ENCODE assay signal across 10 cellular contexts in genomic region chr15:78263907-78264303, GRCh38. TPM values are rescaled to one million over a fixed set of nuclear protein-coding genes. Genes with fewer than 3 reads are reported as not detected.
DNase-seq lines count a peak whose midpoint lies in the region; ATAC-seq and TF ChIP-seq lines count a peak whose summit lies in the region.
"Had no signal": no experiment of that assay in that cellular context is flagged by ENCODE, and none has a peak within 500 bp of the region (broad histone marks: within the 10 kb centered on the region; RNA-seq: fewer than 3 reads in every experiment).

No MANE protein-coding gene starts in this region.

- peak overlapping the region; percentile 45; the same call in 1 of the 2 replicates for H3K9ac ChIP-seq in HUES48 (ENCODE audit: low read depth, low read length)

- peaks cover 24% of the 10 kb centered on the region for H3K4me1 Mint-ChIP-seq in activated naive CD8-positive, alpha-beta T cell treated with anti-CD3 and anti-CD28 coated beads, Interleukin-2, amount 10 ng/mL, durations not matched to agents 7 days and 5 days
- H3K4me1 Mint-ChIP-seq in stimulated activated memory B cell treated with anti-CD40 and anti-IgM and Interleukin-4, amounts not matched to agents 10 μg/mL and 1 μg/mL and 100 μg/mL, for 72 hours = peaks cover 11% of the 10 kb centered on the region
- peaks cover 2% of the 10 kb centered on the region for H3K4me1 Mint-ChIP-seq in endothelial cell (ENCODE audit: unreplicated experiment)

- H3K27me3 Mint-ChIP-seq in activated naive CD8-positive, alpha-beta T cell treated with anti-CD3 and anti-CD28 coated beads, Interleukin-2, amount 10 ng/mL, durations not matched to agents 7 days and 5 days = no peaks in the 10 kb centered on the region
- H3K27me3 Mint-ChIP-seq in stimulated activated memory B cell treated with anti-CD40 and anti-IgM and Interleukin-4, amounts not matched to agents 10 μg/mL and 1 μg/mL and 100 μg/mL, for 72 hours = no peaks in the 10 kb centered on the region
- H3K27me3 Mint-ChIP-seq in endothelial cell (ENCODE audit: unreplicated experiment) = peaks cover 5% of the 10 kb centered on the region

- intact Hi-C loops in right cardiac atrium (cut with DNase I) = no loop called here

- ATAC-seq in activated naive CD8-positive, alpha-beta T cell treated with anti-CD3 and anti-CD28 coated beads, Interleukin-2, amount 10 ng/mL, durations not matched to agents 7 days and 5 days (ENCODE audit: low read depth) = peak; percentile 3
- peak; percentile 23 to 25 for ATAC-seq in right cardiac atrium
- ATAC-seq in stimulated activated memory B cell treated with anti-CD40 and anti-IgM and Interleukin-4, amounts not matched to agents 10 μg/mL and 1 μg/mL and 100 μg/mL, for 72 hours = peak; percentile 32
- no peak for ATAC-seq in GM21360 (IDR thresholded peaks at IDR 0.05; ENCODE audit: unreplicated experiment)
- ATAC-seq in HG02884 (IDR thresholded peaks at IDR 0.05; ENCODE audit: unreplicated experiment) = no peak

- no peak overlapping the region for H3K27ac ChIP-seq in HUES48 (ENCODE audit: low read depth, low read length)
- H3K27ac ChIP-seq in right cardiac atrium (ENCODE audit: low read length) = peak overlapping the region; percentile 77

- H3K4me3 Mint-ChIP-seq in activated naive CD8-positive, alpha-beta T cell treated with anti-CD3 and anti-CD28 coated beads, Interleukin-2, amount 10 ng/mL, durations not matched to agents 7 days and 5 days = peak overlapping the region; percentile 58
- peak overlapping the region; percentile 38 for H3K4me3 Mint-ChIP-seq in stimulated activated memory B cell treated with anti-CD40 and anti-IgM and Interleukin-4, amounts not matched to agents 10 μg/mL and 1 μg/mL and 100 μg/mL, for 72 hours
- no peak overlapping the region for H3K4me3 Mint-ChIP-seq in endothelial cell (ENCODE audit: unreplicated experiment)

- no peaks in the 10 kb centered on the region for H3K9me3 Mint-ChIP-seq in activated naive CD8-positive, alpha-beta T cell treated with anti-CD3 and anti-CD28 coated beads, Interleukin-2, amount 10 ng/mL, durations not matched to agents 7 days and 5 days
- no peaks in the 10 kb centered on the region for H3K9me3 Mint-ChIP-seq in stimulated activated memory B cell treated with anti-CD40 and anti-IgM and Interleukin-4, amounts not matched to agents 10 μg/mL and 1 μg/mL and 100 μg/mL, for 72 hours
- H3K9me3 Mint-ChIP-seq in endothelial cell (ENCODE audit: unreplicated experiment) = no peaks in the 10 kb centered on the region

- H3K4me3 ChIP-seq in HUES48 (ENCODE audit: low read depth, low read length) = peak overlapping the region; percentile 49
- H3K4me3 ChIP-seq in right cardiac atrium (ENCODE audit: low read length) = peak overlapping the region; percentile 78

- DNase-seq in activated naive CD8-positive, alpha-beta T cell treated with anti-CD3 and anti-CD28 coated beads, Interleukin-2, amount 10 ng/mL, durations not matched to agents 7 days and 5 days = no peak
- DNase-seq in right cardiac atrium = peak; percentile 32 to 65 (median 58)
- no peak for DNase-seq in NCI-H187 treated with DMSO at 0.1 percent for 48 hours (lab: John Stamatoyannopoulos, UW)
- DNase-seq in endothelial cell (ENCODE audit: low spot score) = no peak
- DNase-seq: NCI-H1417 treated with DMSO at 0.1 percent for 48 hours had no signal

- H3K27ac Mint-ChIP-seq in activated naive CD8-positive, alpha-beta T cell treated with anti-CD3 and anti-CD28 coated beads, Interleukin-2, amount 10 ng/mL, durations not matched to agents 7 days and 5 days = peak overlapping the region; percentile 67
- H3K27ac Mint-ChIP-seq in stimulated activated memory B cell treated with anti-CD40 and anti-IgM and Interleukin-4, amounts not matched to agents 10 μg/mL and 1 μg/mL and 100 μg/mL, for 72 hours = no peak overlapping the region
- H3K27ac Mint-ChIP-seq in endothelial cell (ENCODE audit: unreplicated experiment) = no peak overlapping the region

- 83% methylated on average over 23 of the region's 23 CpGs for WGBS in right cardiac atrium

- H3K4me1 ChIP-seq in HUES48 (ENCODE audit: control insufficient read depth, insufficient read depth, low read length) (peaks cover 5% of the 10 kb centered on the region; the same call in 1 of the 2 replicates), right cardiac atrium (ENCODE audit: control insufficient read depth, insufficient read depth, low read length) (peaks cover 3% of the 10 kb centered on the region)

- H3K36me3 Mint-ChIP-seq in activated naive CD8-positive, alpha-beta T cell treated with anti-CD3 and anti-CD28 coated beads, Interleukin-2, amount 10 ng/mL, durations not matched to agents 7 days and 5 days = peaks cover 2% of the 10 kb centered on the region
- no peaks in the 10 kb centered on the region for H3K36me3 Mint-ChIP-seq in stimulated activated memory B cell treated with anti-CD40 and anti-IgM and Interleukin-4, amounts not matched to agents 10 μg/mL and 1 μg/mL and 100 μg/mL, for 72 hours
- H3K36me3 Mint-ChIP-seq in endothelial cell (ENCODE audit: low read depth, unreplicated experiment) = no peaks in the 10 kb centered on the region

- H3K27me3 ChIP-seq in HUES48 (ENCODE audit: control insufficient read depth, insufficient read depth, low read length) = peaks cover 22% of the 10 kb centered on the region
- H3K27me3 ChIP-seq in right cardiac atrium (ENCODE audit: control insufficient read depth, insufficient read depth) = no peaks in the 10 kb centered on the region
- H3K27me3 ChIP-seq: pancreas had no signal

- POLR2A ChIA-PET in activated naive CD8-positive, alpha-beta T cell treated with anti-CD3 and anti-CD28 coated beads, Interleukin-2, amount 10 ng/mL, durations not matched to agents 7 days and 5 days (lab: Charles Lee) = interaction anchor here (0.9 to 3.4 kb wide), 5 partner anchors 12 to 277 kb away, joined by 3 to 33 read pairs (median 4); partner anchors contain the start of genes PSMA4 and SKIC8

- H3K9me3 ChIP-seq in HUES48 (ENCODE audit: control insufficient read depth, insufficient read depth, low read length) (no peaks in the 10 kb centered on the region), right cardiac atrium (ENCODE audit: control insufficient read depth, low read length) (no peaks in the 10 kb centered on the region)
- H3K9me3 ChIP-seq: pancreas had no signal

- TF ChIP-seq CTCF in endothelial cell (IDR thresholded peaks at IDR 0.05; ENCODE audit: unreplicated experiment) = no peak

- no peaks in the 10 kb centered on the region for H3K36me3 ChIP-seq in HUES48 (ENCODE audit: control insufficient read depth, insufficient read depth, low read length)
- H3K36me3 ChIP-seq: pancreas had no signal

RNA-seq across cellular contexts. Expression of gene DNAJA4, which starts 0.5 kb away (rescaled TPM):
- total RNA-seq in activated naive CD8-positive, alpha-beta T cell treated with anti-CD3 and anti-CD28 coated beads, Interleukin-2, amount 10 ng/mL, durations not matched to agents 7 days and 5 days = 10 to 100 TPM; 26.0 to 28.5 TPM
- total RNA-seq in right cardiac atrium = 100 to 1,000 TPM in 3 of 4 donors, 10 to 100 TPM in 1; 74.7 to 170 (median 115) TPM
- 97.5 TPM for polyA plus RNA-seq in right cardiac atrium
- total RNA-seq in endothelial cell (ENCODE audit: unreplicated experiment) = 2.1 TPM

RNA-seq across cellular contexts. Expression of gene ACSBG1, which starts 29.5 kb away (rescaled TPM):
- under 1 TPM in 1 of 2 experiments, not detected in 1; 0.25 TPM for total RNA-seq in activated naive CD8-positive, alpha-beta T cell treated with anti-CD3 and anti-CD28 coated beads, Interleukin-2, amount 10 ng/mL, durations not matched to agents 7 days and 5 days
- total RNA-seq in right cardiac atrium (under 1 TPM in 3 of 4 donors, not detected in 1; 0.35 to 0.51 (median 0.42) TPM), endothelial cell (ENCODE audit: unreplicated experiment) (0.13 TPM)
- 1.1 TPM for polyA plus RNA-seq in right cardiac atrium

RNA-seq across cellular contexts. Expression of gene SKIC8, which starts 35.5 kb away (rescaled TPM):
- total RNA-seq in activated naive CD8-positive, alpha-beta T cell treated with anti-CD3 and anti-CD28 coated beads, Interleukin-2, amount 10 ng/mL, durations not matched to agents 7 days and 5 days = 10 to 100 TPM; 42.4 to 46.4 TPM
- 10 to 100 TPM; 26.8 to 37.1 (median 28.3) TPM for total RNA-seq in right cardiac atrium
- polyA plus RNA-seq in right cardiac atrium = 34.7 TPM
- total RNA-seq in endothelial cell (ENCODE audit: unreplicated experiment) = 43.9 TPM

Comparison
In these comparisons a context has a peak if more than half of its experiments do, and no peak if none do; other contexts are left out.
1. ATAC-seq: peak in activated naive CD8-positive, alpha-beta T cell treated with anti-CD3 and anti-CD28 coated beads, Interleukin-2, amount 10 ng/mL, durations not matched to agents 7 days and 5 days (single experiment), right cardiac atrium (2 of 2) and stimulated activated memory B cell treated with anti-CD40 and anti-IgM and Interleukin-4, amounts not matched to agents 10 μg/mL and 1 μg/mL and 100 μg/mL, for 72 hours (single experiment); none in GM21360 (single experiment) and HG02884 (single experiment).
2. DNase-seq: peak in right cardiac atrium (3 of 3); none in activated naive CD8-positive, alpha-beta T cell treated with anti-CD3 and anti-CD28 coated beads, Interleukin-2, amount 10 ng/mL, durations not matched to agents 7 days and 5 days (single experiment), NCI-H187 treated with DMSO at 0.1 percent for 48 hours (single experiment) and endothelial cell (single experiment).